7 cellular contexts compared by ENCODE assay signal in the genomic region with DNA sequence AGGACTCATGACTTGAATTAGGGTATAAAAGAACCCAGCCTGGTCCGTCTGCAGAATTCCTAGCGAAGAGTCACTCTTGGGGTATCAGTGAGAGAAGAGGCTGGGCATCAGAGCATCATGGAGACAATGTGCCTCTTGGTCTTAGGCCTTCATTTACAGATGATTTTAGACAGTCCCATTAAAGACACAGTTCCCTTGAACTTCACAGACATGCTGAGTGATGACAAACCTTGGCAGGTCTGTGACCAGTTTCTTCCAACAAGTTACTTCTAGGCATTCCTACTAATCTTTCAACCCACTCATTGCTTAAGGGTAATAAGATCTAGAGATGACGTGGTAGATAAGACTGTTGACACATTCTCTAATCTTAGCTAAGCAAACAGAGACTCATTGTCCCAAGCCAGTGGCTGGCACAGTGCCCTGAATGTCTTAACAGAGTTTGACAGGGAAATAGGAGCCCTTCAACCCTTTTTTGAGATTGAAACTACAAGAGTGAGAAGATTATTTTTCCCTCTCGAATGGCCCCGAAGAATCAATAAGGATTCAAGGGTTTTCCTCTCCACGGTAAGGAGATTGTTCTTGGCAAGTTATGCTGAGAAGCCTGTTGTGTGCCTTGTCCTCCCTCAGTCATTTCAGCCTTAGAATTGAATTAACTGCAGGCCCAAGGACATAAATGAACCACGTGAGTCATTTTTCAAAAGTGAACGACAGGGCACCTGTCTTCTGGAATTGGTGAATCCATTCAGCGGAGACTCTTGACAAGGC.
DNase-seq lines count a peak whose midpoint lies in the region; ATAC-seq and TF ChIP-seq lines count a peak whose summit lies in the region.

No MANE protein-coding gene starts in this region.

- TF ChIP-seq RAD21 in HCT116 (IDR thresholded peaks at IDR 0.05; ENCODE audit: low read depth) = peak; percentile 22; the same call in 1 of the 2 replicates

- TF ChIP-seq CTCF in HCT116 (IDR thresholded peaks at IDR 0.05 in 2 of 3, conservative IDR thresholded peaks at IDR 0.05 in 1 of 3; ENCODE audit: borderline replicate concordance in 1 of 3, insufficient read depth in 1 of 3, low read depth in 2 of 3, low read length in 2 of 3) = no peak
- TF ChIP-seq CTCF in colonic mucosa (IDR thresholded peaks at IDR 0.05) = no peak
- TF ChIP-seq CTCF in type B pancreatic cell (conservative IDR thresholded peaks at IDR 0.05) = no peak

- peak overlapping the region; percentile 41 for H3K27ac Mint-ChIP-seq in memory B cell
- H3K27ac Mint-ChIP-seq in type B pancreatic cell = peak overlapping the region; percentile 83

- H3K27me3 ChIP-seq in HCT116 (ENCODE audit: insufficient read depth, low read length) = peaks cover 11% of the 10 kb centered on the region; the same call in 1 of the 2 replicates
- no peaks in the 10 kb centered on the region for H3K27me3 ChIP-seq in colonic mucosa

- TF ChIP-seq POLR2A in HCT116 (IDR thresholded peaks at IDR 0.05; ENCODE audit: borderline replicate concordance, extremely low read depth, insufficient read depth, insufficient read length) = no peak

- no peaks in the 10 kb centered on the region for H3K36me3 ChIP-seq in HCT116 (ENCODE audit: control insufficient read depth in 1 of 2, insufficient read depth in 2 of 2, low read length in 2 of 2)
- no peaks in the 10 kb centered on the region for H3K36me3 ChIP-seq in colonic mucosa

- no peaks in the 10 kb centered on the region for H3K27me3 Mint-ChIP-seq in memory B cell
- peaks cover 6% of the 10 kb centered on the region for H3K27me3 Mint-ChIP-seq in type B pancreatic cell

- intact Hi-C loops in HCT116 (cut with micrococcal nuclease) (loop anchor here (5.0 kb wide), 1 partner anchor 182 kb away; no protein-coding TSS in a partner anchor), colonic mucosa (cut with DNase I) (no loop called here)

- peak; percentile 94 for ATAC-seq in HCT116
- ATAC-seq in memory B cell (ENCODE audit: low read depth) = no peak
- ATAC-seq in GM19467 (IDR thresholded peaks at IDR 0.05; ENCODE audit: unreplicated experiment) = no peak

- H3K4me2 ChIP-seq in HCT116 (ENCODE audit: low read length) = peak overlapping the region; percentile 61

- H3K4me3 ChIP-seq in HCT116 (replicated peaks in 1 of 2; ENCODE audit: low read depth in 1 of 2, low read length in 2 of 2) (0 out of 4 replicates have a peak overlapping the region, but pooled peaks of 1 of the 2 experiments have one; percentile 2), colonic mucosa (no peak overlapping the region)

- H4K20me1 ChIP-seq in HCT116 (ENCODE audit: insufficient read depth) = no peaks in the 10 kb centered on the region

- H3K4me1 ChIP-seq in HCT116 (ENCODE audit: control insufficient read depth in 1 of 2, insufficient read depth in 2 of 2, low read length in 2 of 2) = peaks cover 24 to 27% of the 10 kb centered on the region in 2 experiments
- H3K4me1 ChIP-seq in colonic mucosa = no peaks in the 10 kb centered on the region

- no peaks in the 10 kb centered on the region for H3K9me3 Mint-ChIP-seq in memory B cell
- peaks cover 16% of the 10 kb centered on the region for H3K9me3 Mint-ChIP-seq in type B pancreatic cell

- RAD21 ChIA-PET in HCT116 (lab: Charles Lee; ENCODE audit: low non-redundant PET in 1 of 2, low total read pairs in 2 of 2, uncharacterized antibody in 2 of 2, unreplicated experiment in 2 of 2) = no interaction called here

- H3K79me2 ChIP-seq in HCT116 (ENCODE audit: insufficient read depth, low read length) = no peaks in the 10 kb centered on the region

- no peak overlapping the region for H2AFZ ChIP-seq in HCT116 (ENCODE audit: low read depth, low read length, poor library complexity, severe bottlenecking)

- no peak overlapping the region for H3K4me3 Mint-ChIP-seq in memory B cell
- peak overlapping the region; percentile 32 for H3K4me3 Mint-ChIP-seq in type B pancreatic cell

- H3K4me1 Mint-ChIP-seq in memory B cell (peaks cover 8% of the 10 kb centered on the region), type B pancreatic cell (ENCODE audit: unreplicated experiment) (peaks cover 30% of the 10 kb centered on the region)

- POLR2A ChIA-PET in HCT116 (lab: Charles Lee) = interaction anchor here (2.6 kb wide), 1 partner anchor 12 kb away, joined by 13 read pairs; no protein-coding TSS in a partner anchor

- BruUV-seq in HCT116 (replicated peaks; lab: Mats Ljungman, UMichigan) = no TSS peak

- H3K36me3 Mint-ChIP-seq in memory B cell (peaks cover 16% of the 10 kb centered on the region), type B pancreatic cell (peaks cover 8% of the 10 kb centered on the region)

- CTCF ChIA-PET in HCT116 (lab: Charles Lee) = interaction anchor here (1.0 to 1.8 kb wide), 4 partner anchors 10 to 354 kb away, joined by 3 to 4 read pairs (median 4); no protein-coding TSS in a partner anchor

- peak overlapping the region; percentile 54; the same call in 1 of the 2 replicates for H3K27ac ChIP-seq in HCT116 (ENCODE audit: low read depth, low read length)
- H3K27ac ChIP-seq in colonic mucosa = peak overlapping the region; percentile 17

- 0 out of 2 replicates have a peak overlapping the region, but pooled peaks have one; percentile 16 for H3K9ac ChIP-seq in HCT116 (ENCODE audit: low read length)
- no peak overlapping the region for H3K9ac ChIP-seq in colonic mucosa (ENCODE audit: low read depth in 2 of 2, low read length in 2 of 2)

- DNase-seq in HCT116 (ENCODE audit: low read depth, low spot score) (peak; percentile 96), NCI-H345 treated with DMSO at 0.1 percent for 48 hours (lab: John Stamatoyannopoulos, UW; ENCODE audit: unreplicated experiment) (peak; percentile 38), colonic mucosa (peak; percentile 94), memory B cell (ENCODE audit: low spot score in 2 of 2) (no peak), type B pancreatic cell (ENCODE audit: extremely low spot score, unreplicated experiment) (no peak), NCI-H1930 (lab: John Stamatoyannopoulos, UW) (no peak)

- no peaks in the 10 kb centered on the region for H3K9me3 ChIP-seq in HCT116 (ENCODE audit: control insufficient read depth in 1 of 2, insufficient read depth in 1 of 2, low read depth in 1 of 2, low read length in 2 of 2)
- H3K9me3 ChIP-seq in colonic mucosa = no peaks in the 10 kb centered on the region

- H3K9me2 ChIP-seq in HCT116 (ENCODE audit: insufficient read depth) = no peaks in the 10 kb centered on the region

TF ChIP-seq in HCT116, 20 proteins besides CTCF, POLR2A, EP300 and RAD21 (continues in another document):
- TF ChIP-seq CEBPB (IDR thresholded peaks at IDR 0.05; ENCODE audit: low read depth) (peak; percentile 95), SIN3A (IDR thresholded peaks at IDR 0.05; ENCODE audit: low read depth) (peak; percentile 99), EGR1 (IDR thresholded peaks at IDR 0.05; ENCODE audit: low read depth) (peak; percentile 88), ELF1 (IDR thresholded peaks at IDR 0.05; ENCODE audit: borderline replicate concordance, low read depth) (no peak), ZNF274 (IDR thresholded peaks at IDR 0.05; ENCODE audit: low read depth, low read length) (no peak), EZH2phosphoT487 (IDR thresholded peaks at IDR 0.05; ENCODE audit: borderline replicate concordance) (no peak), POLR2AphosphoS5 (IDR thresholded peaks at IDR 0.05; ENCODE audit: low read depth, low read length) (peak; percentile 61), SRF (IDR thresholded peaks at IDR 0.05; ENCODE audit: low read depth) (peak; percentile 46; the same call in 1 of the 2 replicates), YY1 (IDR thresholded peaks at IDR 0.05; ENCODE audit: extremely low read depth, insufficient replicate concordance, low read depth, low read length) (no peak), TCF7L2 (IDR thresholded peaks at IDR 0.05; ENCODE audit: borderline replicate concordance, extremely low read depth, insufficient read depth, insufficient read length) (peak; percentile 71), EZH2 (IDR thresholded peaks at IDR 0.05) (no peak), FOSL1 (IDR thresholded peaks at IDR 0.05; ENCODE audit: low read depth) (peak; percentile 87), SP1 (IDR thresholded peaks at IDR 0.05; ENCODE audit: low read depth) (peak; percentile 94)
- TF ChIP-seq, protein P1, sequence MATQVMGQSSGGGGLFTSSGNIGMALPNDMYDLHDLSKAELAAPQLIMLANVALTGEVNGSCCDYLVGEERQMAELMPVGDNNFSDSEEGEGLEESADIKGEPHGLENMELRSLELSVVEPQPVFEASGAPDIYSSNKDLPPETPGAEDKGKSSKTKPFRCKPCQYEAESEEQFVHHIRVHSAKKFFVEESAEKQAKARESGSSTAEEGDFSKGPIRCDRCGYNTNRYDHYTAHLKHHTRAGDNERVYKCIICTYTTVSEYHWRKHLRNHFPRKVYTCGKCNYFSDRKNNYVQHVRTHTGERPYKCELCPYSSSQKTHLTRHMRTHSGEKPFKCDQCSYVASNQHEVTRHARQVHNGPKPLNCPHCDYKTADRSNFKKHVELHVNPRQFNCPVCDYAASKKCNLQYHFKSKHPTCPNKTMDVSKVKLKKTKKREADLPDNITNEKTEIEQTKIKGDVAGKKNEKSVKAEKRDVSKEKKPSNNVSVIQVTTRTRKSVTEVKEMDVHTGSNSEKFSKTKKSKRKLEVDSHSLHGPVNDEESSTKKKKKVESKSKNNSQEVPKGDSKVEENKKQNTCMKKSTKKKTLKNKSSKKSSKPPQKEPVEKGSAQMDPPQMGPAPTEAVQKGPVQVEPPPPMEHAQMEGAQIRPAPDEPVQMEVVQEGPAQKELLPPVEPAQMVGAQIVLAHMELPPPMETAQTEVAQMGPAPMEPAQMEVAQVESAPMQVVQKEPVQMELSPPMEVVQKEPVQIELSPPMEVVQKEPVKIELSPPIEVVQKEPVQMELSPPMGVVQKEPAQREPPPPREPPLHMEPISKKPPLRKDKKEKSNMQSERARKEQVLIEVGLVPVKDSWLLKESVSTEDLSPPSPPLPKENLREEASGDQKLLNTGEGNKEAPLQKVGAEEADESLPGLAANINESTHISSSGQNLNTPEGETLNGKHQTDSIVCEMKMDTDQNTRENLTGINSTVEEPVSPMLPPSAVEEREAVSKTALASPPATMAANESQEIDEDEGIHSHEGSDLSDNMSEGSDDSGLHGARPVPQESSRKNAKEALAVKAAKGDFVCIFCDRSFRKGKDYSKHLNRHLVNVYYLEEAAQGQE (IDR thresholded peaks at IDR 0.05; ENCODE audit: low read depth) = no peak
- TF ChIP-seq, protein P2, sequence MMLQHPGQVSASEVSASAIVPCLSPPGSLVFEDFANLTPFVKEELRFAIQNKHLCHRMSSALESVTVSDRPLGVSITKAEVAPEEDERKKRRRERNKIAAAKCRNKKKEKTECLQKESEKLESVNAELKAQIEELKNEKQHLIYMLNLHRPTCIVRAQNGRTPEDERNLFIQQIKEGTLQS (IDR thresholded peaks at IDR 0.05) = peak; percentile 56; the same call in 1 of the 2 replicates

Comparison
In these comparisons a context has a peak if more than half of its experiments do, and no peak if none do; other contexts are left out.
1. DNase-seq: peak in HCT116 (single experiment), NCI-H345 treated with DMSO at 0.1 percent for 48 hours (single experiment) and colonic mucosa (single experiment); none in memory B cell (0 of 2), type B pancreatic cell (single experiment) and NCI-H1930 (0 of 2).